ENCODE assay signal across 9 cellular contexts in the genomic region with DNA sequence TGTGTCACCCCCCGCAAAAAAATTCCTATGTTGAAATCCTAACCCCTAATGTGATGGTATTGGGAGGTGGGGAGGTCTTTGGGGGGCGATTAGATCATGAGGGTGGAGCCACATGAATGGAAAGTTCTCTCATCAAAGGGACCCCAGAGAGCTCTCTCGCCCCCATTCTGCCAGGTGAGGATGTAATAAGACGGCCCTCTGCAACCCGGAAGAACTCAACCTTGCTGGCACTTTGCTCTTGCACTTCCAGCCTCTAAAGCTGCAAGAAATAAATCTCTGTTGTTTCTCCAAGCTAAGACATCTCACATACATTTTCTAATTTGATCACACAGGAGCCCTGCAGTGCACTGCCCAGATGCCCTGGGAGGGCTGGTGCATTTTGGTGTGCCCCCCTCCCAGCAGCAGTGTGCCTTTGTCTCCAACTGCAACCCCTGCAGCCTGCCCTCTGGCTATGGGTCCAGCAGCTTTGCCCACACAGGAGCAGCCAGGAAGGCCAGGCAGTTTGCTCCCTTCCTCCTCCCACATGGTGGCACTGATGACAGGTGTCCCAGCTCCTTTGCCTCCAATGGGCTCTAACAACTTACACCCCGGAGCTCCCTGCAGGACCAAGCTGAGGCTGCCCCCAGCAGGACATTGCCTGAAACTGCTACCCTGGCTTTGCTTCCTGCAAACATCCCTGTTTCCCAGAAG. TPM values are rescaled to one million over a fixed set of nuclear protein-coding genes. Genes with fewer than 3 reads are reported as not detected.
DNase-seq lines count a peak whose midpoint lies in the region; ATAC-seq and TF ChIP-seq lines count a peak whose summit lies in the region.
"Had no signal": no experiment of that assay in that cellular context is flagged by ENCODE, and none has a peak within 500 bp of the region (broad histone marks: within the 10 kb centered on the region; RNA-seq: fewer than 3 reads in every experiment).

No MANE protein-coding gene starts in this region.

- H3K27me3 ChIP-seq in brain microvascular endothelial cell (replicated peaks) (no peaks in the 10 kb centered on the region), uterus (no peaks in the 10 kb centered on the region)

- no peaks in the 10 kb centered on the region for H3K36me3 ChIP-seq in brain microvascular endothelial cell (replicated peaks)
- H3K36me3 ChIP-seq in uterus, result no peaks in the 10 kb centered on the region

- intact Hi-C loops in uterus (cut with DNase I; ENCODE audit: low total_unique reads), result no loop called here

- TF ChIP-seq CTCF in brain microvascular endothelial cell (IDR thresholded peaks at IDR 0.05; ENCODE audit: low read depth, low read length, missing control alignments) (peak; percentile 86), uterus (IDR thresholded peaks at IDR 0.05) (peak; percentile 46 to 65 (median 56))

- no peaks in the 10 kb centered on the region for H3K9me3 ChIP-seq in uterus

- H3K4me1 ChIP-seq in uterus, result no peaks in the 10 kb centered on the region

- no peak for TF ChIP-seq POLR2A in uterus (IDR thresholded peaks at IDR 0.05)

- no peak overlapping the region for H3K27ac ChIP-seq in brain microvascular endothelial cell
- no peak overlapping the region for H3K27ac ChIP-seq in uterus

- ATAC-seq in GM21786 (IDR thresholded peaks at IDR 0.05; ENCODE audit: unreplicated experiment), result no peak

- DNase-seq in COLO668 (lab: John Stamatoyannopoulos, UW; ENCODE audit: unreplicated experiment) (peak; percentile 89), HCEC 1CT (peak; percentile 70), NCI-H510A (lab: John Stamatoyannopoulos, UW) (peak; percentile 74), brain microvascular endothelial cell (no peak), kidney tubule cell (ENCODE audit: low spot score) (peak; percentile 75), uterus (peak in 1 of 2 donors; percentile 19), GM19240 (ENCODE audit: insufficient read length, low spot score) (no peak)
- DNase-seq: left cardiac atrium had no signal

- H3K4me3 ChIP-seq in brain microvascular endothelial cell (ENCODE audit: low read depth, low read length), result no peak overlapping the region
- H3K4me3 ChIP-seq in uterus, result no peak overlapping the region

- in situ Hi-C loops in brain microvascular endothelial cell (cut with HindIII; ENCODE audit: low pct_ligation_motif_present, low sequenced_read_pairs), result no loop called here

RNA-seq across cellular contexts. Expression of gene C14orf132, which starts 59.3 kb away (rescaled TPM):
- total RNA-seq in uterus, result 10 to 100 TPM; 10.5 to 60.1 (median 16.0) TPM

Comparison
In these comparisons a context has a peak if more than half of its experiments do, and no peak if none do; other contexts are left out.
1. DNase-seq: peak in COLO668 (single experiment), HCEC 1CT (single experiment), NCI-H510A (single experiment) and kidney tubule cell (single experiment); none in brain microvascular endothelial cell (single experiment) and GM19240 (single experiment).